ENCODE assay signal across 8 cellular contexts in the genomic region with DNA sequence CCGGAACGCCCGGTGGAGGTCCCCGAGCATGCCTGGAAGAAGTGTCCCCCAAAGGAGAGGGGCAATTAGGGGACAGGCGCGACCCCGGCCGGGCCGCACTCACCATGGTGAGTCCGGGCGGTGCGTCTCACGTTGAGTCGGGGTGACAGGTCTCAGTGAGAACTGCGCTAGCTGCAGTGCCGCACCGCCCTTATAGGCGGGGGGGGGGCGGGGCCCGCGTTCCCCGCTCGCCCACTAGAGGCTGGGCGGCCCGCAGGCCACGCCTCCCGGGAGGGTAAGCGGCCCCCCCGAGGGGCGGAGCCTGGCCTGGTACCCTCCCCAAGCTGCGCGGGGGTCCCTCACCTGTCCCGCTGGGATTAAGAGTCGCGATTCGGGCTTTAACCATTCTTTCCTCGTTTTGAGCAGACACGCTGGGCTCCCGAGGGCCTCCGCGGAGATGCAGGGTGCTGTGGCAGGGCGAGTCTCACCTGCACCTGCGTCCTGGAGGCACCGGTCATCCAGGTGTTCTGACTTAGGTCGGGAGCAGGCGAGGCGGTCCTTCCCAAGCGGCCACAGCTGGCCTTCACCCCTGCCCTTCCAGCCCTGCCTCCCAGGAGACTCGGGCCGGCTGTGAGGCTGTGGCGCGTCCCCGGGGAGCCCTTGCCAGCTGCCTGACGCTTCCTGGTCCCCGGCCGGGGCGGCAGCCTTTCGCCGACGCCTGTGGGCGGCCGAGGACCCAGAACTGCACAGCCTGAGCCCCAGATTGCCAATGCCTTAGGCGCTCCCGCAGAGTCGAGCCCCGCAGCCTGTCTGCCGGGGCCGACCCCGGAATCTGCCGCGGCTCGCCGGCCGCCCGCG. TPM values are rescaled to one million over a fixed set of nuclear protein-coding genes. Genes with fewer than 3 reads are reported as not detected.
DNase-seq lines count a peak whose midpoint lies in the region; ATAC-seq and TF ChIP-seq lines count a peak whose summit lies in the region.

A gene (minus strand): TSS at position 166 of the 837 bp plus-strand sequence. CDS start 60 bp downstream, at position 106.

- peak within 1 kb of the TSS; percentile 49 for H3K27ac Mint-ChIP-seq in chondrocyte (ENCODE audit: unreplicated experiment)

- H3K27me3 Mint-ChIP-seq in chondrocyte (ENCODE audit: low read depth), result peaks cover 9% of the 10 kb centered on the region

- peak within 1 kb of the TSS; percentile 90 for H3K4me3 ChIP-seq in ACC112 (ENCODE audit: low read depth, low read length)

- H3K4me3 Mint-ChIP-seq in chondrocyte (ENCODE audit: unreplicated experiment), result peak within 1 kb of the TSS; percentile 72

- peaks cover 52% of the 10 kb centered on the region for H3K4me1 Mint-ChIP-seq in chondrocyte (ENCODE audit: low read depth)

- peaks cover 32% of the 10 kb centered on the region for H3K4me1 ChIP-seq in ACC112 (ENCODE audit: control insufficient read depth, insufficient read depth, low read length, unreplicated experiment)

- TF ChIP-seq CTCF in chondrocyte (IDR thresholded peaks at IDR 0.05), result peak; percentile 19

- H2AFZ ChIP-seq in ACC112 (ENCODE audit: low read length, unreplicated experiment), result peak within 1 kb of the TSS; percentile 84

- peaks cover 19% of the 10 kb centered on the region for H3K79me2 ChIP-seq in ACC112 (ENCODE audit: control insufficient read depth, insufficient read depth, low read length, unreplicated experiment)

- DNase-seq in NCI-H510A (lab: John Stamatoyannopoulos, UW) (peak; percentile 74), chondrocyte (ENCODE audit: low spot score) (no peak), left kidney (ENCODE audit: low read depth, low spot score) (peak; percentile 76)
- peak; percentile 89 to 92 for DNase-seq in activated CD4-positive, alpha-beta T cell treated with anti-CD3 and anti-CD28 coated beads for 4 hours
- DNase-seq in stimulated activated CD4-positive, alpha-beta T cell treated with anti-CD3 and anti-CD28 coated beads, Interleukin-1b, Interleukin-23, amount 100 ng/mL, for 48 hours, result peak; percentile 88

- H3K36me3 Mint-ChIP-seq in chondrocyte (ENCODE audit: low read depth), result no peaks in the 10 kb centered on the region

- peaks cover 4% of the 10 kb centered on the region; the same call in 1 of the 2 replicates for H3K36me3 ChIP-seq in ACC112 (ENCODE audit: insufficient read depth, low read length)

- ATAC-seq in GM18868 (IDR thresholded peaks at IDR 0.05; ENCODE audit: unreplicated experiment) (peak; percentile 73), HG03097 (IDR thresholded peaks at IDR 0.05; ENCODE audit: low FRiP score, unreplicated experiment) (peak; percentile 56)

- peak within 1 kb of the TSS; percentile 3; the same call in 1 of the 2 replicates for H3K27ac ChIP-seq in ACC112 (ENCODE audit: low read depth, low read length)

- H3K9me3 Mint-ChIP-seq in chondrocyte (ENCODE audit: low read depth), result no peaks in the 10 kb centered on the region

- no peaks in the 10 kb centered on the region for H3K27me3 ChIP-seq in ACC112 (ENCODE audit: insufficient read depth, low read length)

RNA-seq across cellular contexts. Expression of the gene that starts here (rescaled TPM):
- total RNA-seq in chondrocyte, result 9.4 to 19.7 TPM (median 11.5 TPM) in 3 replicates
